17 cellular contexts compared by ENCODE assay signal in the genomic region with DNA sequence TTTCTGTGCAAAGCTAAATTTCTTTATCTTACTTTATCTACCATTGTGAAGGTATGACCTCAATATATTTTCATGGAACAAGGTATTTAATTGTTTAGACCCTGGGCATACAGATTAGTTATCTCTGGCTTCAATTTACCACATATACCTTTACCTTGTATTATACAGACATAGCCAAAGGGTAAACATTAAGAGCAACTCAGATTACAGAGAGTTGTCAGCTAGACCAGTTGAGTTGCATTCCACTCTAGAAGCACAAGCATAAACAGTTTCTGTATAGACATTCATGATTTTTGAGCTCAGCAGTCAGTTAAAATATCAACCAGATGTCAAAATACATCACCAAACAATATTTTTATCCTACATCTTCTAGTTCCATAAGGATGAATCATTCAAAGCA.
DNase-seq lines count a peak whose midpoint lies in the region; ATAC-seq and TF ChIP-seq lines count a peak whose summit lies in the region.
"Had no signal": no experiment of that assay in that cellular context is flagged by ENCODE, and none has a peak within 500 bp of the region (broad histone marks: within the 10 kb centered on the region; RNA-seq: fewer than 3 reads in every experiment).

No MANE protein-coding gene starts in this region.

- BruUV-seq in mammary epithelial cell (replicated peaks; lab: Mats Ljungman, UMichigan) (no TSS peak), PC-9 (replicated peaks; lab: Mats Ljungman, UMichigan) (no TSS peak)

- no peak overlapping the region for H3K4me3 Mint-ChIP-seq in activated CD4-positive, alpha-beta T cell treated with anti-CD3 and anti-CD28 coated beads, Interleukin-2, amount 10 ng/mL, durations not matched to agents 24 days and 14 days
- H3K4me3 Mint-ChIP-seq: CD4-positive, alpha-beta T cell had no signal

- H3K79me1 ChIP-seq in mesendoderm (ENCODE audit: low read length): no peaks in the 10 kb centered on the region

- H3K4me3 ChIP-seq in mammary epithelial cell (replicated peaks in 1 of 3; ENCODE audit: insufficient read depth in 1 of 3, low read depth in 2 of 3, low read length in 3 of 3) (no peak overlapping the region), PC-9 (no peak overlapping the region), mesendoderm (ENCODE audit: low read length) (no peak overlapping the region)
- H3K4me3 ChIP-seq: SK-N-MC had no signal

- dilution Hi-C loops in mammary epithelial cell (cut with HindIII; ENCODE audit: low sequenced_read_pairs): no loop called here

- POLR2A ChIA-PET in PC-9 (lab: Charles Lee; ENCODE audit: unreplicated experiment): interaction anchor here (0.7 kb wide), 1 partner anchor 1035 kb away, joined by 3 read pairs; no protein-coding TSS in a partner anchor

- H4K8ac ChIP-seq in mesendoderm (ENCODE audit: low read depth, low read length): no peak overlapping the region

- CTCF ChIA-PET in mammary epithelial cell (lab: Charles Lee; ENCODE audit: low non-redundant PET) (no interaction called here), PC-9 (lab: Charles Lee) (no interaction called here)

- no peaks in the 10 kb centered on the region for H3K36me3 ChIP-seq in mammary epithelial cell (ENCODE audit: insufficient read depth, low read length)
- H3K36me3 ChIP-seq in PC-9 (ENCODE audit: low read depth): no peaks in the 10 kb centered on the region
- no peaks in the 10 kb centered on the region for H3K36me3 ChIP-seq in mesendoderm (ENCODE audit: control insufficient read depth, insufficient read depth, low read length)

- H3K4me1 Mint-ChIP-seq in activated CD4-positive, alpha-beta T cell treated with anti-CD3 and anti-CD28 coated beads, Interleukin-2, amount 10 ng/mL, durations not matched to agents 24 days and 14 days: no peaks in the 10 kb centered on the region

- H2AFZ ChIP-seq in mammary epithelial cell (ENCODE audit: low read depth, low read length) (no peak overlapping the region), PC-9 (no peak overlapping the region)

- H3K27ac ChIP-seq in mammary epithelial cell (ENCODE audit: insufficient read depth, low read depth, low read length) (no peak overlapping the region), PC-9 (peak overlapping the region; percentile 18), mesendoderm (ENCODE audit: low read depth, low read length) (no peak overlapping the region)
- H3K27ac ChIP-seq: SK-N-MC had no signal

- H4K5ac ChIP-seq in mesendoderm (ENCODE audit: low read length): no peak overlapping the region

- H3K9me3 ChIP-seq in mammary epithelial cell (replicated peaks; ENCODE audit: insufficient read depth, low read length): no peaks in the 10 kb centered on the region
- no peaks in the 10 kb centered on the region for H3K9me3 ChIP-seq in PC-9 (ENCODE audit: insufficient read depth, low read depth)

- H3K36me3 Mint-ChIP-seq in activated CD4-positive, alpha-beta T cell treated with anti-CD3 and anti-CD28 coated beads, Interleukin-2, amount 10 ng/mL, durations not matched to agents 24 days and 14 days (ENCODE audit: low read depth): no peaks in the 10 kb centered on the region

- H3K18ac ChIP-seq in mesendoderm (ENCODE audit: low read length): no peak overlapping the region

- no peaks in the 10 kb centered on the region for H3K79me2 ChIP-seq in mammary epithelial cell (ENCODE audit: insufficient read depth, low read length)
- no peaks in the 10 kb centered on the region for H3K79me2 ChIP-seq in PC-9 (ENCODE audit: low read depth)
- no peaks in the 10 kb centered on the region for H3K79me2 ChIP-seq in mesendoderm (ENCODE audit: control insufficient read depth, insufficient read depth, low read length)

- H2BK120ac ChIP-seq in mesendoderm (ENCODE audit: low read depth, low read length): no peak overlapping the region

- no peak overlapping the region for H3K56ac ChIP-seq in mesendoderm (ENCODE audit: low read length)

- H3K23ac ChIP-seq in mesendoderm (ENCODE audit: low read length): no peak overlapping the region

- intact Hi-C loops in mammary epithelial cell (cut with micrococcal nuclease) (no loop called here), PC-9 (cut with micrococcal nuclease; ENCODE audit: unreplicated experiment) (loop anchor here (2.0 to 5.0 kb wide), 2 partner anchors 42 to 341 kb away; no protein-coding TSS in a partner anchor)
- intact Hi-C loops in activated CD4-positive, alpha-beta T cell treated with anti-CD3 and anti-CD28 coated beads, Interleukin-2, amount 10 ng/mL, durations not matched to agents 24 days and 14 days (cut with micrococcal nuclease): no loop called here

- H3K9ac ChIP-seq in mammary epithelial cell (ENCODE audit: insufficient read depth, low read length): no peak overlapping the region
- no peak overlapping the region for H3K9ac ChIP-seq in mesendoderm (ENCODE audit: low read length)

- H4K20me1 ChIP-seq in mammary epithelial cell (ENCODE audit: insufficient read depth, low read length) (no peaks in the 10 kb centered on the region), PC-9 (ENCODE audit: insufficient read depth) (no peaks in the 10 kb centered on the region)

- H2BK15ac ChIP-seq in mesendoderm (replicated peaks; ENCODE audit: low read depth): no peak overlapping the region

- H3K4ac ChIP-seq in mesendoderm (ENCODE audit: low read depth, low read length): no peak overlapping the region

- H3F3A ChIP-seq in PC-9 (ENCODE audit: insufficient read depth, low read depth): no peaks in the 10 kb centered on the region

- DNase-seq in T47D (ENCODE audit: low read depth in 1 of 2, low spot score in 1 of 2): peak; percentile 28 to 89
- no peak for DNase-seq in mammary epithelial cell
- peak; percentile 13 to 89 for DNase-seq in PC-9
- DNase-seq in mesendoderm: peak; percentile 41
- no peak for DNase-seq in activated CD4-positive, alpha-beta T cell treated with anti-CD3 and anti-CD28 coated beads, Interleukin-2, amount 10 ng/mL, durations not matched to agents 24 days and 14 days
- DNase-seq in NK-92 (lab: John Stamatoyannopoulos, UW; ENCODE audit: unreplicated experiment): no peak
- DNase-seq: CD4-positive, alpha-beta T cell; KG1; NCI-H1694 treated with DMSO at 0.1 percent for 48 hours; NCI-H2227 treated with DMSO at 0.1 percent for 48 hours; NCI-H524 treated with DMSO at 0.1 percent for 48 hours had no signal

- no peak for ATAC-seq in GM19023 (IDR thresholded peaks at IDR 0.05; ENCODE audit: unreplicated experiment)
- ATAC-seq in HG03175 (IDR thresholded peaks at IDR 0.05; ENCODE audit: unreplicated experiment): no peak
- ATAC-seq: HepG2, Panc1, Right ventricle myocardium inferior had no signal

- no peaks in the 10 kb centered on the region for H3K27me3 ChIP-seq in mammary epithelial cell (ENCODE audit: insufficient read depth, low read length)
- H3K27me3 ChIP-seq in PC-9 (ENCODE audit: insufficient read depth, low read depth): no peaks in the 10 kb centered on the region
- no peaks in the 10 kb centered on the region for H3K27me3 ChIP-seq in mesendoderm (ENCODE audit: insufficient read depth, low read length, poor library complexity)

- TF ChIP-seq CTCF in mammary epithelial cell (conservative IDR thresholded peaks at IDR 0.05 in 1 of 2, IDR thresholded peaks at IDR 0.05 in 1 of 2; ENCODE audit: extremely low read depth in 1 of 2, insufficient read depth in 1 of 2, low read depth in 1 of 2, low read length in 2 of 2): no peak
- TF ChIP-seq CTCF in PC-9 (conservative IDR thresholded peaks at IDR 0.05): no peak

- no peaks in the 10 kb centered on the region for H3K9me2 ChIP-seq in PC-9 (ENCODE audit: insufficient read depth)

- H3K27me3 Mint-ChIP-seq in activated CD4-positive, alpha-beta T cell treated with anti-CD3 and anti-CD28 coated beads, Interleukin-2, amount 10 ng/mL, durations not matched to agents 24 days and 14 days: no peaks in the 10 kb centered on the region
- H3K27me3 Mint-ChIP-seq: CD4-positive, alpha-beta T cell had no signal

- H3K9me3 Mint-ChIP-seq in activated CD4-positive, alpha-beta T cell treated with anti-CD3 and anti-CD28 coated beads, Interleukin-2, amount 10 ng/mL, durations not matched to agents 24 days and 14 days: peaks cover 4% of the 10 kb centered on the region

- H3K27ac Mint-ChIP-seq in activated CD4-positive, alpha-beta T cell treated with anti-CD3 and anti-CD28 coated beads, Interleukin-2, amount 10 ng/mL, durations not matched to agents 24 days and 14 days: no peak overlapping the region
- H3K27ac Mint-ChIP-seq: CD4-positive, alpha-beta T cell had no signal

- H3K4me2 ChIP-seq in mammary epithelial cell (ENCODE audit: insufficient read depth, low read depth, low read length) (no peak overlapping the region), PC-9 (peak overlapping the region; percentile 8; the same call in 1 of the 2 replicates), mesendoderm (ENCODE audit: low read length) (no peak overlapping the region)

- no peaks in the 10 kb centered on the region for H3K4me1 ChIP-seq in mammary epithelial cell (ENCODE audit: insufficient read depth, low read length)
- H3K4me1 ChIP-seq in PC-9 (replicated peaks; ENCODE audit: insufficient read depth): peaks cover 14% of the 10 kb centered on the region
- no peaks in the 10 kb centered on the region for H3K4me1 ChIP-seq in mesendoderm (ENCODE audit: control insufficient read depth, low read depth, low read length)

- H2BK5ac ChIP-seq in mesendoderm (ENCODE audit: low read length): no peak overlapping the region

- in situ Hi-C loops in T47D (cut with HindIII; ENCODE audit: low pct_unique_long_range_greater_than_20kb, low sequenced_read_pairs): no loop called here
- in situ Hi-C loops in mammary epithelial cell (cut with MboI; ENCODE audit: low sequenced_read_pairs in 2 of 2): no loop called here

- H2AK5ac ChIP-seq in mesendoderm (ENCODE audit: low read length): no peak overlapping the region

Comparison
In these comparisons a context has a peak if more than half of its experiments do, and no peak if none do; other contexts are left out.
1. DNase-seq: peak in T47D (2 of 2), PC-9 (2 of 2) and mesendoderm (single experiment); none in mammary epithelial cell (single experiment), activated CD4-positive, alpha-beta T cell treated with anti-CD3 and anti-CD28 coated beads, Interleukin-2, amount 10 ng/mL, durations not matched to agents 24 days and 14 days (single experiment) and NK-92 (single experiment).